1 cellular context compared by ENCODE assay signal in the genomic region with DNA sequence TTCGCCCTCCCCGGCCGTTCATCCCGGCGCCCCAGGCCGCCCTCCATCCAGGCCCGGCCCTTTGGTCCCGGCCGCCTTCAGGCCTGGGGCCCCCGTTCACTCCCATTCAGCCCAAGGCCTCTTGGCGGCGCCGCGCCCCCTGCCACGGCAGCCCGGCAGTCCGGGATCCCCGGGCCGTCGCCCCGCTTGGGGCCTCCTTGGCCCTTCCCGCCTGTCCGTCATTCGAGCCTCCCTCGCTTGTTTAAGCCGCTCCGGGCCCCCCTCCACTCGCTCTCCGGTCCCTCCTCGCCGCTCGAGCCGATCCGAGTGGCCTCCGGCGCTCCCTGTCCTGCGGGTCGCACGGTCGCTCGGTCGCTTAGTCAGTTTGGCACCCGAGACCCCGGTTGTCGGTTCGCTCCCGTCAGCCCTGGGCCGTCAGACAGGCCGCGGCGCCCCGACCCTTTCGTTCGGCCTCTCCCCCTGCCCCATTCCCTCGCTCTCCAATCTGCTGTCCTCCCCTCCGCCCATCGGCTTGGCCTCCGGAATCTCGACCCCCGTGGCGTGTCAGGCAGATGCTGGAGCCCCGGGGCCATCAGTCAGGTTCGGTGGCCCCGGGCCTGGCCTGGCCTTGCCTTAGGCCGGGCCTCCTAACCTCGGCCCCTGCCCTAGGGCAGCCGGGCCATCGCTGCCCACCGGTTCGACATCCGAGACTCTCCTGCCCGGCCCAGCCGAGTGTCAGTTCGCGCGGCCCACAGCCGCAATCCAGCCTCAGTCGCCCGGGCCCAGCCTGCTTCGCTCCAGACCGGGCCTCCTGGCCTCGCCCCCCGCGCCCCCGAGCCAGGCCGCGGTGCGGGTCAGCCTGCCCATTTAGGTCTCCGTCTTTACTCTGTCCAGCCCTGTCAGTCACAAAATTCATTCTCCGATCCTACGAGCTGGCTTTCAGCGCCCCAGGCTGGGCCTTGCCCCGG.
TF ChIP-seq lines count a peak whose summit lies in the region.

No MANE protein-coding gene starts in this region.

TF ChIP-seq in HepG2, 621 proteins besides CTCF, POLR2A, EP300 and RAD21 (continued from another document and continues in another):
- TF ChIP-seq MTA1 (CRISPR knock-in tag; IDR thresholded peaks at IDR 0.05; ENCODE audit: borderline replicate concordance): no peak
- no peak for TF ChIP-seq SP4 (CRISPR knock-in tag; IDR thresholded peaks at IDR 0.05)
- no peak for TF ChIP-seq HCFC1 (IDR thresholded peaks at IDR 0.05; ENCODE audit: low read depth, low read length)
- TF ChIP-seq ZNF678 (CRISPR knock-in tag; IDR thresholded peaks at IDR 0.05): no peak
- no peak for TF ChIP-seq JARID2 (CRISPR knock-in tag; IDR thresholded peaks at IDR 0.05; ENCODE audit: insufficient replicate concordance)
- TF ChIP-seq RBM39 (IDR thresholded peaks at IDR 0.05; ENCODE audit: low read depth, low read length, poor library complexity, severe bottlenecking): peak; percentile 22
- TF ChIP-seq, protein P1, sequence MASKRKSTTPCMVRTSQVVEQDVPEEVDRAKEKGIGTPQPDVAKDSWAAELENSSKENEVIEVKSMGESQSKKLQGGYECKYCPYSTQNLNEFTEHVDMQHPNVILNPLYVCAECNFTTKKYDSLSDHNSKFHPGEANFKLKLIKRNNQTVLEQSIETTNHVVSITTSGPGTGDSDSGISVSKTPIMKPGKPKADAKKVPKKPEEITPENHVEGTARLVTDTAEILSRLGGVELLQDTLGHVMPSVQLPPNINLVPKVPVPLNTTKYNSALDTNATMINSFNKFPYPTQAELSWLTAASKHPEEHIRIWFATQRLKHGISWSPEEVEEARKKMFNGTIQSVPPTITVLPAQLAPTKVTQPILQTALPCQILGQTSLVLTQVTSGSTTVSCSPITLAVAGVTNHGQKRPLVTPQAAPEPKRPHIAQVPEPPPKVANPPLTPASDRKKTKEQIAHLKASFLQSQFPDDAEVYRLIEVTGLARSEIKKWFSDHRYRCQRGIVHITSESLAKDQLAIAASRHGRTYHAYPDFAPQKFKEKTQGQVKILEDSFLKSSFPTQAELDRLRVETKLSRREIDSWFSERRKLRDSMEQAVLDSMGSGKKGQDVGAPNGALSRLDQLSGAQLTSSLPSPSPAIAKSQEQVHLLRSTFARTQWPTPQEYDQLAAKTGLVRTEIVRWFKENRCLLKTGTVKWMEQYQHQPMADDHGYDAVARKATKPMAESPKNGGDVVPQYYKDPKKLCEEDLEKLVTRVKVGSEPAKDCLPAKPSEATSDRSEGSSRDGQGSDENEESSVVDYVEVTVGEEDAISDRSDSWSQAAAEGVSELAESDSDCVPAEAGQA (IDR thresholded peaks at IDR 0.05; ENCODE audit: low read depth): no peak
- TF ChIP-seq, protein P1 (CRISPR knock-in tag; IDR thresholded peaks at IDR 0.05; ENCODE audit: borderline replicate concordance): 0 out of 2 replicates have a peak, but pooled peaks have one; percentile 49
- TF ChIP-seq, protein P2, sequence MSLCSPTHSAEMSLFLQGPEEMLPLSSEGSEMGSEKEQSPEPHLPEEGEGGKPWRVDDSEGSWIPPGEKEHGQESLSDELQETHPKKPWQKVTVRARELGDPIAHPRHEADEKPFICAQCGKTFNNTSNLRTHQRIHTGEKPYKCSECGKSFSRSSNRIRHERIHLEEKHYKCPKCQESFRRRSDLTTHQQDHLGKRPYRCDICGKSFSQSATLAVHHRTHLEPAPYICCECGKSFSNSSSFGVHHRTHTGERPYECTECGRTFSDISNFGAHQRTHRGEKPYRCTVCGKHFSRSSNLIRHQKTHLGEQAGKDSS (CRISPR knock-in tag; IDR thresholded peaks at IDR 0.05; ENCODE audit: borderline replicate concordance, low read depth): peak; percentile 21; the same call in 1 of the 2 replicates
- TF ChIP-seq MTF1 (CRISPR knock-in tag; IDR thresholded peaks at IDR 0.05): 0 out of 2 replicates have a peak, but pooled peaks have one; percentile 22
- no peak for TF ChIP-seq RARG (CRISPR knock-in tag; IDR thresholded peaks at IDR 0.05; ENCODE audit: low read depth)
- TF ChIP-seq, protein P3, sequence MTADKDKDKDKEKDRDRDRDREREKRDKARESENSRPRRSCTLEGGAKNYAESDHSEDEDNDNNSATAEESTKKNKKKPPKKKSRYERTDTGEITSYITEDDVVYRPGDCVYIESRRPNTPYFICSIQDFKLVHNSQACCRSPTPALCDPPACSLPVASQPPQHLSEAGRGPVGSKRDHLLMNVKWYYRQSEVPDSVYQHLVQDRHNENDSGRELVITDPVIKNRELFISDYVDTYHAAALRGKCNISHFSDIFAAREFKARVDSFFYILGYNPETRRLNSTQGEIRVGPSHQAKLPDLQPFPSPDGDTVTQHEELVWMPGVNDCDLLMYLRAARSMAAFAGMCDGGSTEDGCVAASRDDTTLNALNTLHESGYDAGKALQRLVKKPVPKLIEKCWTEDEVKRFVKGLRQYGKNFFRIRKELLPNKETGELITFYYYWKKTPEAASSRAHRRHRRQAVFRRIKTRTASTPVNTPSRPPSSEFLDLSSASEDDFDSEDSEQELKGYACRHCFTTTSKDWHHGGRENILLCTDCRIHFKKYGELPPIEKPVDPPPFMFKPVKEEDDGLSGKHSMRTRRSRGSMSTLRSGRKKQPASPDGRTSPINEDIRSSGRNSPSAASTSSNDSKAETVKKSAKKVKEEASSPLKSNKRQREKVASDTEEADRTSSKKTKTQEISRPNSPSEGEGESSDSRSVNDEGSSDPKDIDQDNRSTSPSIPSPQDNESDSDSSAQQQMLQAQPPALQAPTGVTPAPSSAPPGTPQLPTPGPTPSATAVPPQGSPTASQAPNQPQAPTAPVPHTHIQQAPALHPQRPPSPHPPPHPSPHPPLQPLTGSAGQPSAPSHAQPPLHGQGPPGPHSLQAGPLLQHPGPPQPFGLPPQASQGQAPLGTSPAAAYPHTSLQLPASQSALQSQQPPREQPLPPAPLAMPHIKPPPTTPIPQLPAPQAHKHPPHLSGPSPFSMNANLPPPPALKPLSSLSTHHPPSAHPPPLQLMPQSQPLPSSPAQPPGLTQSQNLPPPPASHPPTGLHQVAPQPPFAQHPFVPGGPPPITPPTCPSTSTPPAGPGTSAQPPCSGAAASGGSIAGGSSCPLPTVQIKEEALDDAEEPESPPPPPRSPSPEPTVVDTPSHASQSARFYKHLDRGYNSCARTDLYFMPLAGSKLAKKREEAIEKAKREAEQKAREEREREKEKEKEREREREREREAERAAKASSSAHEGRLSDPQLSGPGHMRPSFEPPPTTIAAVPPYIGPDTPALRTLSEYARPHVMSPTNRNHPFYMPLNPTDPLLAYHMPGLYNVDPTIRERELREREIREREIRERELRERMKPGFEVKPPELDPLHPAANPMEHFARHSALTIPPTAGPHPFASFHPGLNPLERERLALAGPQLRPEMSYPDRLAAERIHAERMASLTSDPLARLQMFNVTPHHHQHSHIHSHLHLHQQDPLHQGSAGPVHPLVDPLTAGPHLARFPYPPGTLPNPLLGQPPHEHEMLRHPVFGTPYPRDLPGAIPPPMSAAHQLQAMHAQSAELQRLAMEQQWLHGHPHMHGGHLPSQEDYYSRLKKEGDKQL (CRISPR knock-in tag; IDR thresholded peaks at IDR 0.05; ENCODE audit: low read depth): 0 out of 2 replicates have a peak, but pooled peaks have one; percentile 7
- peak; percentile 44; the same call in 1 of the 2 replicates for TF ChIP-seq ZNF768 (CRISPR knock-in tag; IDR thresholded peaks at IDR 0.05)
- no peak; the same call in 1 of the 2 replicates for TF ChIP-seq ZNF484 (CRISPR knock-in tag; IDR thresholded peaks at IDR 0.05; ENCODE audit: borderline replicate concordance, low read depth)
- TF ChIP-seq, protein P4, sequence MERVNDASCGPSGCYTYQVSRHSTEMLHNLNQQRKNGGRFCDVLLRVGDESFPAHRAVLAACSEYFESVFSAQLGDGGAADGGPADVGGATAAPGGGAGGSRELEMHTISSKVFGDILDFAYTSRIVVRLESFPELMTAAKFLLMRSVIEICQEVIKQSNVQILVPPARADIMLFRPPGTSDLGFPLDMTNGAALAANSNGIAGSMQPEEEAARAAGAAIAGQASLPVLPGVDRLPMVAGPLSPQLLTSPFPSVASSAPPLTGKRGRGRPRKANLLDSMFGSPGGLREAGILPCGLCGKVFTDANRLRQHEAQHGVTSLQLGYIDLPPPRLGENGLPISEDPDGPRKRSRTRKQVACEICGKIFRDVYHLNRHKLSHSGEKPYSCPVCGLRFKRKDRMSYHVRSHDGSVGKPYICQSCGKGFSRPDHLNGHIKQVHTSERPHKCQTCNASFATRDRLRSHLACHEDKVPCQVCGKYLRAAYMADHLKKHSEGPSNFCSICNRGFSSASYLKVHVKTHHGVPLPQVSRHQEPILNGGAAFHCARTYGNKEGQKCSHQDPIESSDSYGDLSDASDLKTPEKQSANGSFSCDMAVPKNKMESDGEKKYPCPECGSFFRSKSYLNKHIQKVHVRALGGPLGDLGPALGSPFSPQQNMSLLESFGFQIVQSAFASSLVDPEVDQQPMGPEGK (CRISPR knock-in tag; IDR thresholded peaks at IDR 0.05): peak; percentile 13; the same call in 1 of the 2 replicates
- peak; percentile 16 for TF ChIP-seq SRSF1 (optimal IDR thresholded peaks at IDR 0.05; ENCODE audit: low read depth, low read length)
- TF ChIP-seq ZNF570 (CRISPR knock-in tag; IDR thresholded peaks at IDR 0.05; ENCODE audit: borderline replicate concordance): no peak
- TF ChIP-seq ATAD3A (CRISPR knock-in tag; IDR thresholded peaks at IDR 0.05): peak; percentile 16; the same call in 1 of the 2 replicates
- 0 out of 2 replicates have a peak, but pooled peaks have one; percentile 44 for TF ChIP-seq ZSCAN21 (CRISPR knock-in tag; IDR thresholded peaks at IDR 0.05; ENCODE audit: borderline replicate concordance)
- peak; percentile 37; the same call in 1 of the 2 replicates for TF ChIP-seq ZZZ3 (CRISPR knock-in tag; IDR thresholded peaks at IDR 0.05; ENCODE audit: borderline replicate concordance)
- TF ChIP-seq, protein P5, sequence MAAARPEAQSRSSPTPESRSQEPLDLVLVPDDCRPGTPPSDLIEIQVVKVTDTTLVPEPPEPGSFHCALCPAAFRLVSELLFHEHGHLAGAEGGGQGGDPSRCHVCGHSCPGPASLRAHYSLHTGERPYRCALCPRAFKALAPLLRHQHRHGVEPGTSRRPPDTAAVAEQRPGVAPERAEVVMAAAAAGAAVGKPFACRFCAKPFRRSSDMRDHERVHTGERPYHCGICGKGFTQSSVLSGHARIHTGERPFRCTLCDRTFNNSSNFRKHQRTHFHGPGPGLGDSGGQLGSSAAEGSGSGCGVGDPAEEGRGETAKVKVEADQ (CRISPR knock-in tag; IDR thresholded peaks at IDR 0.05; ENCODE audit: borderline replicate concordance): no peak
- TF ChIP-seq, protein P6, sequence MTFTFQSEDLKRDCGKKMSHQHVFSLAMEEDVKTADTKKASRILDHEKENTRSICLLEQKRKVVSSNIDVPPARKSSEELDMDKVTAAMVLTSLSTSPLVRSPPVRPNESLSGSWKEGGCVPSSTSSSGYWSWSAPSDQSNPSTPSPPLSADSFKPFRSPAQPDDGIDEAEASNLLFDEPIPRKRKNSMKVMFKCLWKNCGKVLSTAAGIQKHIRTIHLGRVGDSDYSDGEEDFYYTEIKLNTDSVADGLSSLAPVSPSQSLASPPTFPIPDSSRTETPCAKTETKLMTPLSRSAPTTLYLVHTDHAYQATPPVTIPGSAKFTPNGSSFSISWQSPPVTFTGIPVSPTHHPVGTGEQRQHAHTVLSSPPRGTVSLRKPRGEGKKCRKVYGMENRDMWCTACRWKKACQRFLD (CRISPR knock-in tag; IDR thresholded peaks at IDR 0.05; ENCODE audit: borderline replicate concordance): no peak
- TF ChIP-seq, protein P7, sequence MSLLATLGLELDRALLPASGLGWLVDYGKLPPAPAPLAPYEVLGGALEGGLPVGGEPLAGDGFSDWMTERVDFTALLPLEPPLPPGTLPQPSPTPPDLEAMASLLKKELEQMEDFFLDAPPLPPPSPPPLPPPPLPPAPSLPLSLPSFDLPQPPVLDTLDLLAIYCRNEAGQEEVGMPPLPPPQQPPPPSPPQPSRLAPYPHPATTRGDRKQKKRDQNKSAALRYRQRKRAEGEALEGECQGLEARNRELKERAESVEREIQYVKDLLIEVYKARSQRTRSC (CRISPR knock-in tag; IDR thresholded peaks at IDR 0.05; ENCODE audit: low read depth): 0 out of 2 replicates have a peak, but pooled peaks have one; percentile 54
- TF ChIP-seq NR2F6 (IDR thresholded peaks at IDR 0.05): no peak
- 0 out of 2 replicates have a peak, but pooled peaks have one; percentile 4 for TF ChIP-seq NR2F6 (CRISPR knock-in tag; IDR thresholded peaks at IDR 0.05)
- peak; percentile 60 for TF ChIP-seq HNRNPLL (IDR thresholded peaks at IDR 0.05; ENCODE audit: low read depth, low read length, poor library complexity, severe bottlenecking)
- TF ChIP-seq ZNF777 (CRISPR knock-in tag; IDR thresholded peaks at IDR 0.05): peak; percentile 30; the same call in 1 of the 2 replicates
- no peak for TF ChIP-seq RBM22 (optimal IDR thresholded peaks at IDR 0.05; ENCODE audit: low read length)
- TF ChIP-seq, protein P8, sequence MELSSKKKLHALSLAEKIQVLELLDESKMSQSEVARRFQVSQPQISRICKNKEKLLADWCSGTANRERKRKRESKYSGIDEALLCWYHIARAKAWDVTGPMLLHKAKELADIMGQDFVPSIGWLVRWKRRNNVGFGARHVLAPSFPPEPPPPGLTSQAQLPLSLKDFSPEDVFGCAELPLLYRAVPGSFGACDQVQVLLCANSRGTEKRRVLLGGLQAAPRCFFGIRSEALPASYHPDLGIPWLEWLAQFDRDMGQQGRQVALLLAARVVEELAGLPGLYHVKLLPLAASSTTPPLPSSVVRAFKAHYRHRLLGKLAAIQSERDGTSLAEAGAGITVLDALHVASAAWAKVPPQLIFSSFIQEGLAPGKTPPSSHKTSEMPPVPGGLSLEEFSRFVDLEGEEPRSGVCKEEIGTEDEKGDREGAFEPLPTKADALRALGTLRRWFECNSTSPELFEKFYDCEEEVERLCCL (CRISPR knock-in tag; IDR thresholded peaks at IDR 0.05; ENCODE audit: borderline replicate concordance): 0 out of 2 replicates have a peak, but pooled peaks have one; percentile 22
- peak; percentile 47; the same call in 1 of the 2 replicates for TF ChIP-seq SPEN (CRISPR knock-in tag; IDR thresholded peaks at IDR 0.05; ENCODE audit: low read depth)
- peak; percentile 42; the same call in 1 of the 2 replicates for TF ChIP-seq ZSCAN20 (CRISPR knock-in tag; IDR thresholded peaks at IDR 0.05; ENCODE audit: borderline replicate concordance)
- no peak for TF ChIP-seq RFX1 (IDR thresholded peaks at IDR 0.05)
- TF ChIP-seq ZNF839 (CRISPR knock-in tag; IDR thresholded peaks at IDR 0.05; ENCODE audit: borderline replicate concordance): no peak
- TF ChIP-seq ZFX (CRISPR knock-in tag; IDR thresholded peaks at IDR 0.05; ENCODE audit: low read depth): peak; percentile 81
- TF ChIP-seq RBAK (CRISPR knock-in tag; IDR thresholded peaks at IDR 0.05): no peak
